Comparison of ENCODE assay signal across 8 cellular contexts in the genomic region with DNA sequence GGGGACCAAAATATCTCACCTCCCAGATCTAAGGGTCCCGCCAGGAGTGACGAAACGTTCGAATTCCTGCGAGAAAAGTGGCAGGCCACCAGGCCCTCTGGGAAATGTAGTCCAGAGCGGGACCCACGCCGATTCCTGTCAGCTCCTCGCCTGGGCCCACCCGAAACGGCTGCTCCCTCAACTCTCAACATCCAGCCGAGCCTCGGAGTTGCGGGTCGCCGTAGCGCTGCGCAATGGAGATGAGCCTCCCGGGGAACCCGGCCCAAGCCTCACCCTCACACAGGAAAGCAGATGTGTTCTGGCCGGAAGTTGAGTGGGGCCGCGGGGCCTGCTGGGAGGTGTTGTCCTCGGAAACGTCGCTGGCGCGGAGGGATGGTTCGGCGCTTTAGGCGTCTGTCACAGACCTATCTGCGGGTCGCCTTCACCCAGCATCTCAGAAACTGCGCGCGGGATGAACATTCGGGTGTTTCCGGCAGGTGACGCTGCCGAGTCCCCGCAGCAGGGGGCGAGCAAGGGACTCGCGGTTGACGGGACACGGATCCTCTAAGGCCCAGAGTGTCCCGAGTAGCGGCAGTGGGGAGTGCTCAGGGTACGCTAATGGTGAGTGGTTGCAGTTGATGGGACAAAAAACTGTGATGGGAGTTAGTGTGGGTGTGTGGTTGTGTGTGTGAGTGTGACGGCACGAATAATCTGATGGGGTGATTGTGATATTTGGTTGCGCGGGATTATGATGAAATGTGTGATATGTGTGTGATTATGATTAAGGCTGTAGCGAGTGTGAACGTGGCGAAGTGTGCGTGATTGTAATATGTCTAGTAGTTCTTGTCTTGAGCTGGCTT. TPM values are rescaled to one million over a fixed set of nuclear protein-coding genes. Genes with fewer than 3 reads are reported as not detected.
DNase-seq lines count a peak whose midpoint lies in the region; ATAC-seq, FAIRE-seq and TF ChIP-seq lines count a peak whose summit lies in the region.

A gene (plus strand): TSS at position 341 of the 839 bp plus-strand sequence. CDS start 6,439 bp downstream, outside the sequence.
A gene (minus strand): TSS at position 300 of the 839 bp plus-strand sequence. CDS start 1,124 bp downstream, outside the sequence.

- no peak for TF ChIP-seq EP300 in A549 (IDR thresholded peaks at IDR 0.05)

- TF ChIP-seq RAD21 in A549 (conservative IDR thresholded peaks at IDR 0.05 in 1 of 2, IDR thresholded peaks at IDR 0.05 in 1 of 2) = no peak

- CTCF ChIA-PET in A549 (lab: Yijun Ruan, JAX) = interaction anchor here (0.6 kb wide), 1 partner anchor 888 kb away, joined by 3 read pairs; no protein-coding TSS in a partner anchor

- H3K27ac ChIP-seq in A549 = peak within 1 kb of the TSS; percentile 65 to 79

- FAIRE-seq in A549 (lab: Jason Lieb, UNC) = no peak

- ATAC-seq in A549 (peak; percentile 94 to 95), HG03108 (IDR thresholded peaks at IDR 0.05; ENCODE audit: unreplicated experiment) (peak; percentile 93)

- peak; percentile 43 to 87 for DNase-seq in A549 (ENCODE audit: low read depth in 1 of 2, low spot score in 1 of 2)
- DNase-seq in NCI-H510A (lab: John Stamatoyannopoulos, UW) = peak; percentile 77
- DNase-seq in activated CD8-positive, alpha-beta memory T cell treated with anti-CD3 and anti-CD28 coated beads for 4 hours (ENCODE audit: low read depth in 2 of 2) = peak; percentile 74 to 83
- peak; percentile 89 for DNase-seq in effector CD8-positive, alpha-beta T cell (lab: John Stamatoyannopoulos, UW)
- peak; percentile 89 to 91 for DNase-seq in lung microvascular endothelial cell (ENCODE audit: low read depth in 2 of 2)
- DNase-seq in stimulated activated CD4-positive, alpha-beta T cell treated with anti-CD3 and anti-CD28 coated beads, TNF-alpha, amount 100 ng/mL, for 24 hours (ENCODE audit: low read depth in 3 of 3) = peak; percentile 85 to 87 (median 86)

- peak within 1 kb of the TSS; percentile 38 for H3K4me2 ChIP-seq in A549

- WGBS in A549 (ENCODE audit: missing lambda C conversion rate) = 6% methylated on average over 48 of the region's 57 CpGs

- POLR2A ChIA-PET in A549 (lab: Yijun Ruan, JAX) = no interaction called here

- H3K9me3 ChIP-seq in A549 = peaks cover 99% of the 10 kb centered on the region

- peak within 1 kb of the TSS; percentile 39 for H3K4me3 ChIP-seq in A549

- TF ChIP-seq CTCF in A549 (IDR thresholded peaks at IDR 0.05) = no peak

- no peak; the same call in 1 of the 2 replicates for TF ChIP-seq POLR2A in A549 (IDR thresholded peaks at IDR 0.05; ENCODE audit: low read length)
- peak; percentile 49 for TF ChIP-seq POLR2A in GM18526 (IDR thresholded peaks at IDR 0.05; ENCODE audit: extremely low read depth, insufficient read length)

- no peaks in the 10 kb centered on the region for H3K4me1 ChIP-seq in A549

TF ChIP-seq in A549, 52 proteins besides CTCF, POLR2A, EP300 and RAD21:
- TF ChIP-seq CHD2 (IDR thresholded peaks at IDR 0.05; ENCODE audit: low read length, partially characterized antibody) (peak; percentile 42), EHF (CRISPR knock-in tag; IDR thresholded peaks at IDR 0.05) (no peak), GATA3 (IDR thresholded peaks at IDR 0.05; ENCODE audit: borderline replicate concordance) (peak; percentile 24; the same call in 1 of the 2 replicates)
- TF ChIP-seq, protein P1, sequence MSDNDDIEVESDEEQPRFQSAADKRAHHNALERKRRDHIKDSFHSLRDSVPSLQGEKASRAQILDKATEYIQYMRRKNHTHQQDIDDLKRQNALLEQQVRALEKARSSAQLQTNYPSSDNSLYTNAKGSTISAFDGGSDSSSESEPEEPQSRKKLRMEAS (IDR thresholded peaks at IDR 0.05) = no peak; the same call in 1 of the 2 replicates

RNA-seq across cellular contexts. Expression of the first gene that starts in this region (rescaled TPM):
- 2.8 and 4.9 TPM in 2 replicates for polyA plus RNA-seq in A549 (2011; rRNA removed)
- 0.93 and 0.98 TPM in 2 replicates for polyA plus RNA-seq in A549 (2012; cell fraction: cytosol; rRNA removed)
- 0.28 and 0.50 TPM in 2 replicates for polyA plus RNA-seq in A549 (2012; cell fraction: nucleus; rRNA removed)
- 1.0 to 1.7 TPM (median 1.6 TPM) in 3 replicates for polyA plus RNA-seq in A549 (2017; fragmentation: RNase III; extraction: RNeasy Plus Mini Kit Qiagen cat#74134 plus additional on column Dnase treatment)
- polyA minus RNA-seq in A549 (2011; rRNA and poly(A)+ RNA removed) = 1.8 and 2.9 TPM in 2 replicates
- 7.8 and 12.1 TPM in 2 replicates for total RNA-seq in lung microvascular endothelial cell

RNA-seq across cellular contexts. Expression of the second gene that starts in this region (rescaled TPM):
- 0.85 and 1.00 TPM in 2 replicates for polyA plus RNA-seq in A549 (2011; rRNA removed)
- polyA plus RNA-seq in A549 (2012; cell fraction: cytosol; rRNA removed) = 0.19 and 0.20 TPM in 2 replicates
- polyA plus RNA-seq in A549 (2012; cell fraction: nucleus; rRNA removed) = 0.13 and 0.16 TPM in 2 replicates
- 0.48 to 0.65 TPM (median 0.52 TPM) in 3 replicates for polyA plus RNA-seq in A549 (2017; fragmentation: RNase III; extraction: RNeasy Plus Mini Kit Qiagen cat#74134 plus additional on column Dnase treatment)
- polyA minus RNA-seq in A549 (2011; rRNA and poly(A)+ RNA removed) = 0.50 and 0.73 TPM in 2 replicates
- 1.1 and 1.4 TPM in 2 replicates for total RNA-seq in lung microvascular endothelial cell

Comparison
In these comparisons a context has a peak if more than half of its experiments do, and no peak if none do; other contexts are left out.
1. Peak in every context shown above with its lines: DNase-seq, ATAC-seq, H3K4me3 ChIP-seq and H3K27ac ChIP-seq.